Comparison of ENCODE assay signal across 10 cellular contexts in the genomic region with DNA sequence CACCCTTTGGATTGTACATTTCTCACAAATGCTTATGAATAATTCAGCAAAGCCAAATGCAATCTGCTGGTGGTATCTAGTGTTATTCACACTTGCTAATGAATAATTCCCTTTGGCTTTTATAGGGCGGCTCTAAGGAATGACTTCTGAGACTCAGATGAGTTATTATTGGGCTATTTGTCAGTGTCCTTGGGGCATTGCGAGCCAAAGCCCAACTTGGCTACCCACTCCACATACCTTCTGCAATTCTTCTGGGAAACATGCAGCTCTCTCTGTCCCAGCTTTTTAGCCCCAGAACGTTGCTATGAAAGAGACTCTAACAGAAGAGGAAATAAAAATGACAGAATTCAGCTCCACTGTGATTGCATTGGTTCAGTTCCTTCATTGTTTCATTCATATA. TPM values are rescaled to one million over a fixed set of nuclear protein-coding genes. Genes with fewer than 3 reads are reported as not detected.
DNase-seq lines count a peak whose midpoint lies in the region; ATAC-seq and TF ChIP-seq lines count a peak whose summit lies in the region.
"Had no signal": no experiment of that assay in that cellular context is flagged by ENCODE, and none has a peak within 500 bp of the region (broad histone marks: within the 10 kb centered on the region; RNA-seq: fewer than 3 reads in every experiment).

No MANE protein-coding gene starts in this region.

- H3K9me3 ChIP-seq in right atrium auricular region (no peaks in the 10 kb centered on the region), SJSA1 (replicated peaks) (no peaks in the 10 kb centered on the region), subcutaneous abdominal adipose tissue (ENCODE audit: control insufficient read depth in 5 of 5, low read length in 5 of 5) (no peaks in the 10 kb centered on the region)
- no peaks in the 10 kb centered on the region for H3K9me3 ChIP-seq in effector memory CD4-positive, alpha-beta T cell (ENCODE audit: control insufficient read depth, low read length)

- peak overlapping the region in 1 of 5 donors; percentile 51 for H3K9ac ChIP-seq in subcutaneous abdominal adipose tissue (ENCODE audit: low read length in 5 of 5)

- H3K4me3 ChIP-seq in right atrium auricular region (no peak overlapping the region), SJSA1 (no peak overlapping the region), fibroblast of the aortic adventitia (ENCODE audit: low read depth, low read length) (no peak overlapping the region), subcutaneous abdominal adipose tissue (ENCODE audit: low read depth in 1 of 5, low read length in 5 of 5) (peak overlapping the region in 1 of 5 donors; percentile 13)
- no peak overlapping the region for H3K4me3 ChIP-seq in effector memory CD4-positive, alpha-beta T cell (ENCODE audit: insufficient read depth, low read depth, low read length, poor library complexity, severe bottlenecking)

- peak; percentile 49 for ATAC-seq in Right ventricle myocardium superior (ENCODE audit: poor library complexity)
- ATAC-seq in GM21515 (IDR thresholded peaks at IDR 0.05; ENCODE audit: unreplicated experiment): no peak

- TF ChIP-seq CTCF in right atrium auricular region (IDR thresholded peaks at IDR 0.05) (no peak), fibroblast of the aortic adventitia (IDR thresholded peaks at IDR 0.05; ENCODE audit: insufficient read depth, low read length) (no peak)

- H3K27ac ChIP-seq in right atrium auricular region (no peak overlapping the region), SJSA1 (peak overlapping the region; percentile 8; the same call in 1 of the 2 replicates), subcutaneous abdominal adipose tissue (ENCODE audit: low read depth, low read length) (peak overlapping the region; percentile 69)
- no peak overlapping the region for H3K27ac ChIP-seq in effector memory CD4-positive, alpha-beta T cell (ENCODE audit: insufficient read depth, low read length, poor library complexity, severe bottlenecking)

- H3K36me3 ChIP-seq in right atrium auricular region: no peaks in the 10 kb centered on the region
- H3K36me3 ChIP-seq in SJSA1: no peaks in the 10 kb centered on the region
- H3K36me3 ChIP-seq in subcutaneous abdominal adipose tissue (ENCODE audit: control insufficient read depth in 5 of 5, insufficient read depth in 5 of 5, low read length in 5 of 5): no peaks in the 10 kb centered on the region
- no peaks in the 10 kb centered on the region for H3K36me3 ChIP-seq in effector memory CD4-positive, alpha-beta T cell (ENCODE audit: control insufficient read depth, insufficient read depth, low read length)

- DNase-seq in Right ventricle myocardium superior (no peak), right atrium auricular region (ENCODE audit: low spot score) (no peak), SJSA1 (ENCODE audit: low read depth in 1 of 2, low spot score in 2 of 2) (no peak), fibroblast of the aortic adventitia (ENCODE audit: low read depth) (peak; percentile 76), nucleus accumbens (lab: John Stamatoyannopoulos, UW) (no peak)
- no peak for DNase-seq in effector memory CD4-positive, alpha-beta T cell
- DNase-seq: NCI-H187, SHP77 had no signal

- H3K27me3 ChIP-seq in right atrium auricular region (no peaks in the 10 kb centered on the region), SJSA1 (replicated peaks) (no peaks in the 10 kb centered on the region), subcutaneous abdominal adipose tissue (ENCODE audit: control insufficient read depth in 5 of 5, insufficient read depth in 4 of 5, low read length in 5 of 5) (no peaks in the 10 kb centered on the region)
- no peaks in the 10 kb centered on the region for H3K27me3 ChIP-seq in effector memory CD4-positive, alpha-beta T cell (replicated peaks; ENCODE audit: control insufficient read depth, insufficient read depth, low read length, poor library complexity, severe bottlenecking)

- peaks cover 0 to 22% of the 10 kb centered on the region in 2 donors for H3K4me1 ChIP-seq in right atrium auricular region
- H3K4me1 ChIP-seq in SJSA1 (replicated peaks): peaks cover 24% of the 10 kb centered on the region
- peaks cover 0 to 34% (median 25%) of the 10 kb centered on the region in 5 donors for H3K4me1 ChIP-seq in subcutaneous abdominal adipose tissue (ENCODE audit: control insufficient read depth in 5 of 5, insufficient read depth in 5 of 5, low read length in 5 of 5)
- peaks cover 6% of the 10 kb centered on the region for H3K4me1 ChIP-seq in effector memory CD4-positive, alpha-beta T cell (ENCODE audit: control insufficient read depth, insufficient read depth, low read length, poor library complexity, severe bottlenecking)

- intact Hi-C loops in Right ventricle myocardium superior (cut with DNase I): no loop called here

RNA-seq across cellular contexts. Expression of a gene that starts 41.2 kb away (rescaled TPM):
- total RNA-seq in Right ventricle myocardium superior (75.3 TPM), right atrium auricular region (10 to 100 TPM; 73.6 to 90.6 TPM), fibroblast of the aortic adventitia (ENCODE audit: low replicate concordance) (135 and 145 TPM in 2 replicates)
- 106 and 109 TPM in 2 replicates for total RNA-seq in SJSA1 (2014; rRNA removed; shearing (Covaris generic))

RNA-seq across cellular contexts. Expression of a gene that starts 41.5 kb away (rescaled TPM):
- total RNA-seq in Right ventricle myocardium superior (2.0 TPM), right atrium auricular region (1 to 10 TPM; 1.8 to 2.3 TPM), fibroblast of the aortic adventitia (ENCODE audit: low replicate concordance) (11.1 and 19.5 TPM in 2 replicates)
- total RNA-seq in SJSA1 (2014; rRNA removed; shearing (Covaris generic)): 14.3 and 14.6 TPM in 2 replicates

Comparison
In these comparisons a context has a peak if more than half of its experiments do, and no peak if none do; other contexts are left out.
1. H3K27ac ChIP-seq: peak in SJSA1 (single experiment) and subcutaneous abdominal adipose tissue (single experiment); none in right atrium auricular region (0 of 2) and effector memory CD4-positive, alpha-beta T cell (single experiment).